Comparison of ENCODE assay signal across 1 cellular context in genomic region chr15:79896634-79897379, GRCh38.
A peak's percentile ranks its signal among the peaks of the same experiment; 100 is the strongest.
TF ChIP-seq lines count a peak whose summit lies in the region.

TSS of gene MTHFS (minus strand) at chr15:79897014. CDS start at chr15:79896988, 26 bp downstream.

TF ChIP-seq in GM12878, 131 proteins besides CTCF, POLR2A, EP300 and RAD21 (continued from another document):
- no peak for TF ChIP-seq ZZZ3 (IDR thresholded peaks at IDR 0.05; ENCODE audit: control insufficient read depth, insufficient read length, low read depth)
- peak; percentile 76; the same call in 1 of the 2 replicates for TF ChIP-seq SIN3A (IDR thresholded peaks at IDR 0.05; ENCODE audit: low read depth, low read length)
- no peak for TF ChIP-seq RFX5 (IDR thresholded peaks at IDR 0.05; ENCODE audit: low read depth, low read length)
- TF ChIP-seq ZNF592 (IDR thresholded peaks at IDR 0.05), result peak; percentile 64; the same call in 1 of the 2 replicates
- no peak; the same call in 1 of the 2 replicates for TF ChIP-seq CBX5 (IDR thresholded peaks at IDR 0.05; ENCODE audit: low read depth)
- TF ChIP-seq PRDM15 (CRISPR knock-in tag; IDR thresholded peaks at IDR 0.05), result no peak
